ENCODE assay signal across 11 cellular contexts in the genomic region with DNA sequence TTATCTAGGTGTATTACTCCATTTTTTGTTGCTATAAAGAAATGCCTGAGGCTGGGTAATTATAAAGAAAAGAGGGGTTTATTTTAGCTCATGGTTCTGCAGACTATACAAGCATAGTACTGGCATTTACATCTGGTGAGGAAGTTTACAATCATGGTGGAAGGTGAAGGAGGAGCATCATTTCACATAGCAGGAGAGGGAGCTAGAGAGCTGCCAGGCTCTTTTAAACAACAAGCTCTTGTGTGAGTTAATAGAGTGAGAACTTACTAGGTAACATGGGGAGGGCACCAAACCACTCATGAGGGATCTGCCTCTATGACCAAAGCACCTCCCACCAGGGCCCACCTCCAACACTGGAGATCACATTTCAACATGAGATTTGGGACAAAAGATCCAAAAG.
A peak's percentile ranks its signal among the peaks of the same experiment; 100 is the strongest.
DNase-seq lines count a peak whose midpoint lies in the region; ATAC-seq, FAIRE-seq and TF ChIP-seq lines count a peak whose summit lies in the region.
"Had no signal": no experiment of that assay in that cellular context is flagged by ENCODE, and none has a peak within 500 bp of the region (broad histone marks: within the 10 kb centered on the region; RNA-seq: fewer than 3 reads in every experiment).

No MANE protein-coding gene starts in this region.

- no peak overlapping the region for H3K27ac ChIP-seq in mesendoderm (ENCODE audit: low read depth, low read length)
- H3K27ac ChIP-seq: epithelial cell of prostate had no signal

- H3K36me3 Mint-ChIP-seq in chondrocyte (ENCODE audit: low read depth): peaks cover 7% of the 10 kb centered on the region

- TF ChIP-seq CTCF in chondrocyte (IDR thresholded peaks at IDR 0.05): peak; percentile 34

- no peaks in the 10 kb centered on the region for H3K27me3 Mint-ChIP-seq in chondrocyte (ENCODE audit: low read depth)
- H3K27me3 Mint-ChIP-seq: activated CD4-positive, alpha-beta T cell treated with anti-CD3 and anti-CD28 coated beads, Interleukin-2, amount 10 ng/mL, durations not matched to agents 7 days and 5 days; activated T-helper 17 cell treated with anti-CD3 and anti-CD28 coated beads, Interleukin-2, amount 50 U/mL, for 72 hours had no signal

- H3K4me3 ChIP-seq in mesendoderm (ENCODE audit: low read length): no peak overlapping the region

- no peaks in the 10 kb centered on the region for H3K4me1 ChIP-seq in mesendoderm (ENCODE audit: control insufficient read depth, low read depth, low read length)

- H4K5ac ChIP-seq in mesendoderm (ENCODE audit: low read length): no peak overlapping the region

- peaks cover 54% of the 10 kb centered on the region for H3K9me3 Mint-ChIP-seq in chondrocyte (ENCODE audit: low read depth)

- FAIRE-seq in H54 (lab: Jason Lieb, UNC): peak; percentile 61

- H3K36me3 ChIP-seq in mesendoderm (ENCODE audit: control insufficient read depth, insufficient read depth, low read length): no peaks in the 10 kb centered on the region

- H3K4me3 Mint-ChIP-seq in chondrocyte (ENCODE audit: unreplicated experiment): no peak overlapping the region
- H3K4me3 Mint-ChIP-seq: activated CD4-positive, alpha-beta T cell treated with anti-CD3 and anti-CD28 coated beads, Interleukin-2, amount 10 ng/mL, durations not matched to agents 7 days and 5 days; activated T-helper 17 cell treated with anti-CD3 and anti-CD28 coated beads, Interleukin-2, amount 50 U/mL, for 72 hours had no signal

- H3K18ac ChIP-seq in mesendoderm (ENCODE audit: low read length): no peak overlapping the region

- no peak overlapping the region for H3K27ac Mint-ChIP-seq in chondrocyte (ENCODE audit: unreplicated experiment)
- H3K27ac Mint-ChIP-seq: activated CD4-positive, alpha-beta T cell treated with anti-CD3 and anti-CD28 coated beads, Interleukin-2, amount 10 ng/mL, durations not matched to agents 7 days and 5 days; activated T-helper 17 cell treated with anti-CD3 and anti-CD28 coated beads, Interleukin-2, amount 50 U/mL, for 72 hours had no signal

- no peak overlapping the region for H4K8ac ChIP-seq in mesendoderm (ENCODE audit: low read depth, low read length)

- H3K79me1 ChIP-seq in mesendoderm (ENCODE audit: low read length): no peaks in the 10 kb centered on the region

- H3K4me1 Mint-ChIP-seq in chondrocyte (ENCODE audit: low read depth): no peaks in the 10 kb centered on the region
- H3K4me1 Mint-ChIP-seq: activated CD4-positive, alpha-beta T cell treated with anti-CD3 and anti-CD28 coated beads, Interleukin-2, amount 10 ng/mL, durations not matched to agents 7 days and 5 days; activated T-helper 17 cell treated with anti-CD3 and anti-CD28 coated beads, Interleukin-2, amount 50 U/mL, for 72 hours had no signal

- H2AK5ac ChIP-seq in mesendoderm (ENCODE audit: low read length): no peak overlapping the region

- no peak overlapping the region for H2BK15ac ChIP-seq in mesendoderm (replicated peaks; ENCODE audit: low read depth)

- no peak overlapping the region for H2BK5ac ChIP-seq in mesendoderm (ENCODE audit: low read length)

- TF ChIP-seq POLR2A in H54 (IDR thresholded peaks at IDR 0.05; ENCODE audit: low read depth, low read length): no peak

- H3K4ac ChIP-seq in mesendoderm (ENCODE audit: low read depth, low read length): no peak overlapping the region

- no peak overlapping the region for H3K56ac ChIP-seq in mesendoderm (ENCODE audit: low read length)

- no peak overlapping the region for H3K4me2 ChIP-seq in mesendoderm (ENCODE audit: low read length)

- no peaks in the 10 kb centered on the region for H3K79me2 ChIP-seq in mesendoderm (ENCODE audit: control insufficient read depth, insufficient read depth, low read length)

- no peak for ATAC-seq in GM19395 (IDR thresholded peaks at IDR 0.05; ENCODE audit: unreplicated experiment)
- ATAC-seq: activated T-helper 17 cell treated with anti-CD3 and anti-CD28 coated beads, Interleukin-2, amount 50 U/mL, for 72 hours had no signal

- no peaks in the 10 kb centered on the region for H3K27me3 ChIP-seq in mesendoderm (ENCODE audit: insufficient read depth, low read length, poor library complexity)

- DNase-seq in H54 (ENCODE audit: insufficient read length, low spot score) (no peak), NAMALWA (ENCODE audit: low spot score) (peak; percentile 35), chondrocyte (ENCODE audit: low spot score) (no peak), mesendoderm (peak; percentile 70), NCI-H1105 (lab: John Stamatoyannopoulos, UW) (no peak), NCI-H2081 treated with DMSO at 0.1 percent for 48 hours (lab: John Stamatoyannopoulos, UW) (no peak)
- DNase-seq: activated CD4-positive, alpha-beta T cell treated with anti-CD3 and anti-CD28 coated beads, Interleukin-2, amount 10 ng/mL, durations not matched to agents 7 days and 5 days; DMS153 had no signal

- H3K23ac ChIP-seq in mesendoderm (ENCODE audit: low read length): no peak overlapping the region

- no peak overlapping the region for H3K9ac ChIP-seq in mesendoderm (ENCODE audit: low read length)

- no peak overlapping the region for H2BK120ac ChIP-seq in mesendoderm (ENCODE audit: low read depth, low read length)

Comparison
In these comparisons a context has a peak if more than half of its experiments do, and no peak if none do; other contexts are left out.
1. DNase-seq: peak in NAMALWA (single experiment) and mesendoderm (single experiment); none in H54 (single experiment), chondrocyte (single experiment), NCI-H1105 (single experiment) and NCI-H2081 treated with DMSO at 0.1 percent for 48 hours (single experiment).